Comparison of ENCODE assay signal across 15 cellular contexts in the genomic region with DNA sequence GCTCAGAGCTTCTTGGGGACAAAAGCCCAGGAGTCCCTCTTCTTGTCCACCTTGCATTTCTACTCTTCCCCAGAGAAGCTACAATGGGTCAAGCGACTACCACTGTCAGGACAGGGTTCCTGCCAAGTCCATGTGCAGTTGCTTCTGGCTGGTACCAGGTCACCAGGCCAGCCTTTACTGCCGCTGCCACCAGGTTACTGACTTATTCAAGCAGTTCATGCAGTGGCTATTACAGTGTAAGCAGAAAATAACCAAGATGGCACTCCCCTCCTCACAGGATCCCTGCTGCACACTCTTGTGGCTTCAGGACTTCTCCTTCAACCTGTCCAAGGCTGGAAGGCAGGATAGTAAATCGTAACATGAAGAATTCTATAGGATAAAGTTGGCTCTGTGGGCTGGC.
"Had no signal": no experiment of that assay in that cellular context is flagged by ENCODE, and none has a peak within 500 bp of the region (broad histone marks: within the 10 kb centered on the region; RNA-seq: fewer than 3 reads in every experiment).

No MANE protein-coding gene starts in this region.

- H3K4me3 ChIP-seq: breast epithelium, heart left ventricle, left ventricle myocardium inferior, tibial nerve, vagina had no signal

- H3K27ac Mint-ChIP-seq: activated naive CD8-positive, alpha-beta T cell treated with anti-CD3 and anti-CD28 coated beads for 36 hours; memory B cell had no signal

- H3K27me3 ChIP-seq: breast epithelium, heart left ventricle, tibial nerve, vagina had no signal

- H3K9me3 Mint-ChIP-seq: activated naive CD8-positive, alpha-beta T cell treated with anti-CD3 and anti-CD28 coated beads for 36 hours; activated T-cell treated with anti-CD3 and anti-CD28 coated beads, Interleukin-2, amount 50 U/mL, for 4 hours; memory B cell had no signal

- H3K9me3 ChIP-seq: breast epithelium, heart left ventricle, left ventricle myocardium inferior, tibial nerve, vagina had no signal

- H3K36me3 Mint-ChIP-seq: activated CD8-positive, alpha-beta memory T cell treated with anti-CD3 and anti-CD28 coated beads, Interleukin-2, amount 10 ng/mL, durations not matched to agents 7 days and 5 days; memory B cell had no signal

- H3K36me3 ChIP-seq: breast epithelium, heart left ventricle, left ventricle myocardium inferior, tibial nerve, vagina had no signal

- DNase-seq: activated CD8-positive, alpha-beta memory T cell treated with anti-CD3 and anti-CD28 coated beads, Interleukin-2, amount 10 ng/mL, durations not matched to agents 7 days and 5 days; activated gamma-delta T cell treated with Interleukin-2 at 50 U/mL for 16 hours; activated naive CD8-positive, alpha-beta T cell treated with anti-CD3 and anti-CD28 coated beads for 36 hours; activated T-cell treated with anti-CD3 and anti-CD28 coated beads, Interleukin-2, amount 50 U/mL, for 4 hours; anterior cingulate cortex; foreskin melanocyte; heart left ventricle; islet precursor cell; left ventricle myocardium inferior; retina had no signal

- FAIRE-seq: TTC549 had no signal

- ATAC-seq: activated CD8-positive, alpha-beta memory T cell treated with anti-CD3 and anti-CD28 coated beads, Interleukin-2, amount 10 ng/mL, durations not matched to agents 7 days and 5 days; activated T-cell treated with anti-CD3 and anti-CD28 coated beads, Interleukin-2, amount 50 U/mL, for 4 hours had no signal

- H3K4me3 Mint-ChIP-seq: activated CD8-positive, alpha-beta memory T cell treated with anti-CD3 and anti-CD28 coated beads, Interleukin-2, amount 10 ng/mL, durations not matched to agents 7 days and 5 days; activated naive CD8-positive, alpha-beta T cell treated with anti-CD3 and anti-CD28 coated beads for 36 hours; activated T-cell treated with anti-CD3 and anti-CD28 coated beads, Interleukin-2, amount 50 U/mL, for 4 hours; memory B cell had no signal

- H3K4me1 Mint-ChIP-seq: memory B cell had no signal
